8 cellular contexts compared by ENCODE assay signal in the genomic region with DNA sequence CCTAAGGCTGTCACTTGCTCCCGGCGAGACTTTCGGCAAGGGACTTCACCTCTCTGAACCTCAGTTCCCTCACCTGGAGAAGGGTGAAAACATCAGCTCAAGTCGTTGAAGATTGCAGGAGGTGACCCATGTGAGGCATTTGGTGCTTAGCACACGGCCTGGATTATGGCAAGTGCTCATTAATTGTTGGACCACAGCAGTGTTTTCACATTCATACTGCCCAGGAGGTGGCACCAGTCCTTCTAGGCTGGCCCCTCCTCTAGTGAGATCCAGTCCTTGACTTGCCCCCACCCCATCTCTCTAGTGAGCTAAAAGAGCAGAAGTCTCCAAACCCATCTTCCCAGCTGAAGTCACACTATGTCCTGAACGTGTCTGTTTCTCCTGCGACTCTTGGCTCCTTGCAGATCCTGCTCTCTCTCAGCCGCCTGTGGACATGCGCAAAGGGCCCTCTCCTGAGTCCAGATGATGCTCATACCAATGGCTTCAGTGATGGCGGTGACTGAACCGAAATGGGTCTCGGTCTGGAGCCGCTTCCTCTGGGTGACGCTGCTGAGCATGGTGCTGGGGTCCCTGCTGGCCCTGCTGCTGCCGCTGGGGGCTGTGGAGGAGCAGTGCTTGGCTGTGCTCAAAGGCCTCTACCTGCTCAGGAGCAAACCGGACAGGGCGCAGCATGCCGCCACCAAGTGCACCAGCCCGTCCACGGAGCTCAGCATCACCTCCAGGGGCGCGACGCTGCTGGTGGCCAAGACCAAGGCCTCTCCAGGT. TPM values are rescaled to one million over a fixed set of nuclear protein-coding genes. Genes with fewer than 3 reads are reported as not detected.
A peak's percentile ranks its signal among the peaks of the same experiment; 100 is the strongest.
DNase-seq lines count a peak whose midpoint lies in the region; ATAC-seq, FAIRE-seq and TF ChIP-seq lines count a peak whose summit lies in the region.

No MANE protein-coding gene starts in this region.

- H3K4me2 ChIP-seq in BLaER1 treated with 17β-estradiol and CSF1 and Interleukin-3, amounts not matched to agents 10 nM and 100 nM, result peak overlapping the region; percentile 90 to 99 (median 96); a peak in 18 of 22 replicates

- H3K4me1 ChIP-seq in BLaER1 treated with 17β-estradiol and CSF1 and Interleukin-3, amounts not matched to agents 10 nM and 100 nM, result peaks cover 8 to 31% (median 21%) of the 10 kb centered on the region in 10 experiments

- DNase-seq in WERI-Rb-1 (peak; percentile 33), islet precursor cell (peak; percentile 64), H4 (ENCODE audit: low spot score) (no peak), GM19239 (ENCODE audit: insufficient read length, low spot score) (no peak)

- FAIRE-seq in GM19239 (lab: Jason Lieb, UNC), result no peak

- peak overlapping the region in 1 of 11 experiments; percentile 85; a peak in 1 of 22 replicates for H3K27ac ChIP-seq in BLaER1 treated with 17β-estradiol and CSF1 and Interleukin-3, amounts not matched to agents 10 nM and 100 nM
- no peak overlapping the region for H3K27ac ChIP-seq in WERI-Rb-1

- no peak for ATAC-seq in activated CD4-positive, CD25-positive, alpha-beta regulatory T cell treated with anti-CD3 and anti-CD28 coated beads, Interleukin-2, amount 50 U/mL, for 24 hours
- no peak for ATAC-seq in HG03457 (IDR thresholded peaks at IDR 0.05; ENCODE audit: unreplicated experiment)

- peaks cover 38 to 50% (median 44%) of the 10 kb centered on the region in 11 experiments for H3K36me3 ChIP-seq in BLaER1 treated with 17β-estradiol and CSF1 and Interleukin-3, amounts not matched to agents 10 nM and 100 nM
- H3K36me3 ChIP-seq in WERI-Rb-1, result peaks cover 48% of the 10 kb centered on the region

- no peaks in the 10 kb centered on the region for H3K9me3 ChIP-seq in BLaER1 treated with 17β-estradiol and CSF1 and Interleukin-3, amounts not matched to agents 10 nM and 100 nM (replicated peaks in 1 of 11)
- H3K9me3 ChIP-seq in WERI-Rb-1 (ENCODE audit: severe bottlenecking), result no peaks in the 10 kb centered on the region

- H4K20me1 ChIP-seq in BLaER1 treated with 17β-estradiol and CSF1 and Interleukin-3, amounts not matched to agents 10 nM and 100 nM, result peaks cover 24 to 63% (median 56%) of the 10 kb centered on the region in 11 experiments; a peak in 21 of 22 replicates

- H3K4me3 ChIP-seq in BLaER1 treated with 17β-estradiol and CSF1 and Interleukin-3, amounts not matched to agents 10 nM and 100 nM, result peak overlapping the region in 3 of 10 experiments; percentile 87 to 92 (median 88); a peak in 4 of 20 replicates
- no peak overlapping the region for H3K4me3 ChIP-seq in WERI-Rb-1 (ENCODE audit: low read depth, low read length)

- peak overlapping the region in 5 of 11 experiments; percentile 86 to 91 (median 89); a peak in 5 of 22 replicates for H3K9ac ChIP-seq in BLaER1 treated with 17β-estradiol and CSF1 and Interleukin-3, amounts not matched to agents 10 nM and 100 nM

- TF ChIP-seq CTCF in GM12872 (IDR thresholded peaks at IDR 0.05; ENCODE audit: insufficient read depth, low read depth, low read length) (0 out of 3 replicates have a peak, but pooled peaks have one; percentile 17), WERI-Rb-1 (IDR thresholded peaks at IDR 0.05; ENCODE audit: low read depth, low read length) (peak; percentile 34; the same call in 1 of the 2 replicates)

- H3K27me3 ChIP-seq in BLaER1 treated with 17β-estradiol and CSF1 and Interleukin-3, amounts not matched to agents 10 nM and 100 nM, result no peaks in the 10 kb centered on the region
- no peaks in the 10 kb centered on the region for H3K27me3 ChIP-seq in WERI-Rb-1 (ENCODE audit: insufficient read depth, low read depth, severe bottlenecking)

RNA-seq across cellular contexts. Expression of gene FICD, which starts 1.6 kb away (rescaled TPM):
- 3.5 and 5.3 TPM in 2 replicates for total RNA-seq in H4 (2014; rRNA removed; shearing (Covaris generic))

RNA-seq across cellular contexts. Expression of gene SART3, which starts 44.3 kb away (rescaled TPM):
- total RNA-seq in H4 (2014; rRNA removed; shearing (Covaris generic)), result 43.2 and 44.8 TPM in 2 replicates

RNA-seq across cellular contexts. Expression of gene ISCU, which starts 45.7 kb away (rescaled TPM):
- total RNA-seq in H4 (2014; rRNA removed; shearing (Covaris generic)), result 119 and 124 TPM in 2 replicates

Comparison
In these comparisons a context has a peak if more than half of its experiments do, and no peak if none do; other contexts are left out.
1. DNase-seq: peak in WERI-Rb-1 (single experiment) and islet precursor cell (single experiment); none in H4 (single experiment) and GM19239 (single experiment).